15 cellular contexts compared by ENCODE assay signal in genomic region chr10:3418041-3418760, GRCh38.
"Had no signal": no experiment of that assay in that cellular context is flagged by ENCODE, and none has a peak within 500 bp of the region (broad histone marks: within the 10 kb centered on the region; RNA-seq: fewer than 3 reads in every experiment).

No MANE protein-coding gene starts in this region.

- H3K4me1 ChIP-seq: tibial nerve had no signal

- H3K9me3 Mint-ChIP-seq: activated CD4-positive, alpha-beta T cell treated with anti-CD3 and anti-CD28 coated beads, Interleukin-2, amount 10 ng/mL, durations not matched to agents 24 days and 14 days; activated naive CD8-positive, alpha-beta T cell treated with anti-CD3 and anti-CD28 coated beads, Interleukin-2, amount 10 ng/mL, durations not matched to agents 7 days and 5 days; activated T-helper 1 cell treated with anti-CD3 and anti-CD28 coated beads, Interleukin-12 subunit alpha, Interleukin-12 subunit beta, Interleukin-2, Interleukin-4 antibody, amounts not matched to agents 30 ng/mL and 10 ng/mL and 1 ng/mL, durations not matched to agents 14 hours and 24 hours and 36 hours; neural crest cell had no signal

- H3K27ac ChIP-seq: ovary, tibial nerve had no signal

- DNase-seq: activated CD4-positive, alpha-beta T cell treated with anti-CD3 and anti-CD28 coated beads, Interleukin-2, amount 10 ng/mL, durations not matched to agents 24 days and 14 days; activated CD4-positive, CD25-positive, alpha-beta regulatory T cell; activated CD8-positive, alpha-beta T cell treated with anti-CD3 and anti-CD28 coated beads, Interleukin-2, amount 10 ng/mL, durations not matched to agents 7 days and 5 days; activated naive CD4-positive, alpha-beta T cell; activated naive CD8-positive, alpha-beta T cell treated with anti-CD3 and anti-CD28 coated beads, Interleukin-2, amount 10 ng/mL, durations not matched to agents 7 days and 5 days; anterior cingulate cortex; kidney; mesenchymal stem cell; ovary; stimulated activated CD4-positive, alpha-beta T cell treated with anti-CD3 and anti-CD28 coated beads, Interleukin-12 subunit alpha, Interleukin-12 subunit beta, amount 100 ng/mL, for 4 hours; stimulated activated CD4-positive, alpha-beta T cell treated with anti-CD3 and anti-CD28 coated beads, Interleukin-2, amount 100 ng/mL, for 24 hours had no signal

- H3K36me3 Mint-ChIP-seq: activated naive CD8-positive, alpha-beta T cell treated with anti-CD3 and anti-CD28 coated beads, Interleukin-2, amount 10 ng/mL, durations not matched to agents 7 days and 5 days had no signal

- H3K4me3 ChIP-seq: ovary, tibial nerve had no signal

- H3K36me3 ChIP-seq: ovary, tibial nerve had no signal

- H3K27me3 ChIP-seq: ovary, tibial nerve had no signal

- H3K27ac Mint-ChIP-seq: activated CD4-positive, alpha-beta T cell treated with anti-CD3 and anti-CD28 coated beads, Interleukin-2, amount 10 ng/mL, durations not matched to agents 24 days and 14 days; activated CD8-positive, alpha-beta T cell treated with anti-CD3 and anti-CD28 coated beads, Interleukin-2, amount 10 ng/mL, durations not matched to agents 7 days and 5 days; activated naive CD8-positive, alpha-beta T cell treated with anti-CD3 and anti-CD28 coated beads, Interleukin-2, amount 10 ng/mL, durations not matched to agents 7 days and 5 days; activated T-helper 1 cell treated with anti-CD3 and anti-CD28 coated beads, Interleukin-12 subunit alpha, Interleukin-12 subunit beta, Interleukin-2, Interleukin-4 antibody, amounts not matched to agents 30 ng/mL and 10 ng/mL and 1 ng/mL, durations not matched to agents 14 hours and 24 hours and 36 hours had no signal

- H3K9me3 ChIP-seq: ovary, tibial nerve had no signal

- H3K4me3 Mint-ChIP-seq: activated CD4-positive, alpha-beta T cell treated with anti-CD3 and anti-CD28 coated beads, Interleukin-2, amount 10 ng/mL, durations not matched to agents 24 days and 14 days; activated CD8-positive, alpha-beta T cell treated with anti-CD3 and anti-CD28 coated beads, Interleukin-2, amount 10 ng/mL, durations not matched to agents 7 days and 5 days; activated naive CD8-positive, alpha-beta T cell treated with anti-CD3 and anti-CD28 coated beads, Interleukin-2, amount 10 ng/mL, durations not matched to agents 7 days and 5 days; activated T-helper 1 cell treated with anti-CD3 and anti-CD28 coated beads, Interleukin-12 subunit alpha, Interleukin-12 subunit beta, Interleukin-2, Interleukin-4 antibody, amounts not matched to agents 30 ng/mL and 10 ng/mL and 1 ng/mL, durations not matched to agents 14 hours and 24 hours and 36 hours; neural crest cell had no signal

- ATAC-seq: activated CD8-positive, alpha-beta T cell treated with anti-CD3 and anti-CD28 coated beads, Interleukin-2, amount 10 ng/mL, durations not matched to agents 7 days and 5 days; esophagus mucosa had no signal
